ENCODE assay signal across 22 cellular contexts in genomic region chr9:97665742-97666141, GRCh38.
"Had no signal": no experiment of that assay in that cellular context is flagged by ENCODE, and none has a peak within 500 bp of the region (broad histone marks: within the 10 kb centered on the region; RNA-seq: fewer than 3 reads in every experiment).

No MANE protein-coding gene starts in this region.

- H3K9me3 ChIP-seq: adrenal gland, sigmoid colon, tibial artery had no signal

- DNase-seq: activated CD4-positive, alpha-beta T cell treated with anti-CD3 and anti-CD28 coated beads for 48 hours; activated effector memory CD4-positive, alpha-beta T cell treated with Interleukin-2 at 50 U/mL for 16 hours; dermis blood vessel endothelial cell; foreskin keratinocyte; hypothalamus; kidney; nephron progenitor cell; occipital lobe; posterior cingulate gyrus; Right ventricle myocardium superior; sigmoid colon; stimulated activated CD4-positive, alpha-beta T cell treated with anti-CD3 and anti-CD28 coated beads, Interleukin-4, amount 100 ng/mL, for 4 hours; stimulated activated naive B cell treated with anti-CD40 and anti-IgM and Interleukin-4, amounts not matched to agents 10 μg/mL and 1 μg/mL and 100 μg/mL, for 72 hours; substantia nigra; SW 1271; tibial artery had no signal

- H3K4me1 ChIP-seq: foreskin keratinocyte, sigmoid colon, tibial artery had no signal

- H3K4me3 Mint-ChIP-seq: mesothelial cell of epicardium; nephron progenitor cell; stimulated activated naive B cell treated with anti-CD40 and anti-IgM and Interleukin-4, amounts not matched to agents 10 μg/mL and 1 μg/mL and 100 μg/mL, for 72 hours; T-helper 2 cell treated with Interferon-gamma antibody and Interleukin-4, amounts not matched to agents 5 μg/mL and 100 μg/mL, for 36 hours had no signal

- ATAC-seq: foreskin keratinocyte; left lobe of liver; stimulated activated naive B cell treated with anti-CD40 and anti-IgM and Interleukin-4, amounts not matched to agents 10 μg/mL and 1 μg/mL and 100 μg/mL, for 72 hours had no signal

- H3K27ac ChIP-seq: cardiac muscle cell, foreskin keratinocyte, sigmoid colon, tibial artery had no signal

- H3K27me3 Mint-ChIP-seq: stimulated activated naive B cell treated with anti-CD40 and anti-IgM and Interleukin-4, amounts not matched to agents 10 μg/mL and 1 μg/mL and 100 μg/mL, for 72 hours had no signal

- H3K27me3 ChIP-seq: adrenal gland, cardiac muscle cell, foreskin keratinocyte, sigmoid colon, tibial artery had no signal

- H3K27ac Mint-ChIP-seq: mesothelial cell of epicardium; nephron progenitor cell; stimulated activated naive B cell treated with anti-CD40 and anti-IgM and Interleukin-4, amounts not matched to agents 10 μg/mL and 1 μg/mL and 100 μg/mL, for 72 hours; T-helper 2 cell treated with Interferon-gamma antibody and Interleukin-4, amounts not matched to agents 5 μg/mL and 100 μg/mL, for 36 hours had no signal

- H3K4me1 Mint-ChIP-seq: mesothelial cell of epicardium, nephron progenitor cell had no signal

- H3K9me3 Mint-ChIP-seq: mesothelial cell of epicardium; nephron progenitor cell; stimulated activated naive B cell treated with anti-CD40 and anti-IgM and Interleukin-4, amounts not matched to agents 10 μg/mL and 1 μg/mL and 100 μg/mL, for 72 hours; T-helper 2 cell treated with Interferon-gamma antibody and Interleukin-4, amounts not matched to agents 5 μg/mL and 100 μg/mL, for 36 hours had no signal

- H3K4me3 ChIP-seq: adrenal gland, cardiac muscle cell, lung, sigmoid colon, tibial artery had no signal
